ENCODE assay signal across 28 cellular contexts in genomic region chr7:158397885-158398284, GRCh38.
"Had no signal": no experiment of that assay in that cellular context is flagged by ENCODE, and none has a peak within 500 bp of the region (broad histone marks: within the 10 kb centered on the region; RNA-seq: fewer than 3 reads in every experiment).

No MANE protein-coding gene starts in this region.

- H3K4me1 Mint-ChIP-seq: immature natural killer cell, memory B cell, natural killer cell had no signal

- H3K27me3 ChIP-seq: colonic mucosa, neutrophil, right lobe of liver, stomach, thyroid gland had no signal

- ATAC-seq: left ventricle myocardium superior; natural killer cell; right lobe of liver; stimulated activated effector memory CD8-positive, alpha-beta T cell treated with anti-CD3 and anti-CD28 coated beads, Interleukin-12 subunit alpha, Interleukin-12 subunit beta, amount 100 ng/mL, for 72 hours had no signal

- H3K27me3 Mint-ChIP-seq: dendritic cell treated with granulocyte-macrophage colony-stimulating factor and Interleukin-4, amounts not matched to agents 40 ng/mL and 50 ng/mL, for 4 days; memory B cell had no signal

- H3K9me3 ChIP-seq: colonic mucosa, neutrophil, right lobe of liver, thyroid gland had no signal

- H3K4me3 ChIP-seq: colonic mucosa, esophagus squamous epithelium, lung, right lobe of liver, stomach, thyroid gland had no signal

- H3K36me3 ChIP-seq: colonic mucosa, esophagus squamous epithelium, neutrophil, right lobe of liver, stomach, thyroid gland had no signal

- H3K4me3 Mint-ChIP-seq: dendritic cell treated with granulocyte-macrophage colony-stimulating factor and Interleukin-4, amounts not matched to agents 40 ng/mL and 50 ng/mL, for 4 days; endodermal cell; immature natural killer cell; memory B cell; natural killer cell; neural crest cell; stimulated activated effector memory CD8-positive, alpha-beta T cell treated with anti-CD3 and anti-CD28 coated beads, Interleukin-12 subunit alpha, Interleukin-12 subunit beta, amount 100 ng/mL, for 72 hours had no signal

- DNase-seq: colonic mucosa; effector CD8-positive, alpha-beta T cell; endodermal cell; erythroblast; esophagus squamous epithelium; hypothalamus; immature natural killer cell; islet precursor cell; kidney glomerular epithelial cell; left ventricle myocardium superior; natural killer cell; small intestine; stimulated activated CD4-positive, alpha-beta T cell treated with anti-CD3 and anti-CD28 coated beads, Interleukin-12 subunit alpha, Interleukin-12 subunit beta, amount 100 ng/mL, for 4 hours; stimulated activated CD4-positive, alpha-beta T cell treated with anti-CD3 and anti-CD28 coated beads, Interleukin-2, amount 100 ng/mL, for 24 hours; stimulated activated CD4-positive, alpha-beta T cell treated with anti-CD3 and anti-CD28 coated beads, Interleukin-4, amount 100 ng/mL, for 24 hours; stimulated activated naive CD4-positive, alpha-beta T cell treated with Interleukin-2 at 50 U/mL for 16 hours; stomach; thyroid gland; trophoblast cell had no signal

- H3K4me1 ChIP-seq: parathyroid adenoma, right lobe of liver, thyroid gland had no signal

- H3K27ac Mint-ChIP-seq: dendritic cell treated with granulocyte-macrophage colony-stimulating factor and Interleukin-4, amounts not matched to agents 40 ng/mL and 50 ng/mL, for 4 days; endodermal cell; immature natural killer cell; memory B cell; natural killer cell; progenitor cell of endocrine pancreas; stimulated activated effector memory CD8-positive, alpha-beta T cell treated with anti-CD3 and anti-CD28 coated beads, Interleukin-12 subunit alpha, Interleukin-12 subunit beta, amount 100 ng/mL, for 72 hours had no signal

- H3K27ac ChIP-seq: colonic mucosa, neutrophil, parathyroid adenoma, right lobe of liver, thyroid gland had no signal

- H3K36me3 Mint-ChIP-seq: immature natural killer cell; natural killer cell; stimulated activated effector memory CD8-positive, alpha-beta T cell treated with anti-CD3 and anti-CD28 coated beads, Interleukin-12 subunit alpha, Interleukin-12 subunit beta, amount 100 ng/mL, for 72 hours had no signal

- H3K9me3 Mint-ChIP-seq: endodermal cell had no signal
